2 cellular contexts compared by ENCODE assay signal in the genomic region with DNA sequence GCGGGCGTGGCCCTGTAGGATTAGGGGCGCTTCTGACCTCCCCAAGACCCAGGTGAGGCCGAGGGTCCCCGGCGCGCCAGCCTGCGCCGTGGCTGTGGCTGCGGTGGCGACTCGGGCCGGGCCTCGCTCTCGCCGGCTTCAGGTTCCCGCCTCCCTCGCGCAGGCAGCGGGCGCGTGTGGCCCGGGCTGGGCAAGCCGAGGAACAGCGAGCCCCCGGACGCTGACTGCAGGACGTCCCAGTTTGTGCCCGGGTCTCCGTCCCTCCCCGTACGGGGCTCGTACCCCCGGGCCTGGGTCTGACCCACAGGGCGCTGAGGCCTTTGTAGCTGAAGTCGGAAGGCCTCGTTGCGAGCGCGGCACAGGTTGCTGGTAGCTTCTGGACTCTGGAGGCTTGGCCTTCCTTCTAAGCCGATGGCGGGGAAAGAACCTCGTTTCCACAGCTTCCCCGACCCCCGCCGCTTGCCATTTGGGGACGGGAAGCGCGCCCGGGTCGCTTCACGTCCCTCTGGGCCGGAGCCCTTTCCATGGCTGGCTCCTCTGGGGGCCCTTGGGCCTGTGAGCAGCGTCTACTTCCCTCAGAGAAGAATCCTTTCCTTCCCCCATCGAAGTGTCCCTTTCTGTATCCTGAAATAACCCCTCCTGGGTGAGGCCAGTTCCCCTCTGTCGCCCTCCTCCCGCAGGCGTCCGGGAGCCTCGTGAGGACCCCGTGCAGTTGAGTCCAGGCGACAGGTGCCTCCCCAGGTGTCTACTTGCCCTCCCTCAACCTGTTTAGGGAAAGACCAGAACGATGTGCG.
A peak's percentile ranks its signal among the peaks of the same experiment; 100 is the strongest.
TF ChIP-seq lines count a peak whose summit lies in the region.

No MANE protein-coding gene starts in this region.

TF ChIP-seq in HepG2, 621 proteins besides CTCF, POLR2A, EP300 and RAD21:
- TF ChIP-seq ZNF605 (CRISPR knock-in tag; IDR thresholded peaks at IDR 0.05) (no peak), ZNF367 (CRISPR knock-in tag; IDR thresholded peaks at IDR 0.05; ENCODE audit: borderline replicate concordance) (no peak), TAF1 (CRISPR knock-in tag; IDR thresholded peaks at IDR 0.05) (no peak), FOXJ3 (CRISPR knock-in tag; IDR thresholded peaks at IDR 0.05; ENCODE audit: borderline replicate concordance) (no peak), STAT5B (CRISPR knock-in tag; IDR thresholded peaks at IDR 0.05) (no peak), SETDB1 (CRISPR knock-in tag; IDR thresholded peaks at IDR 0.05; ENCODE audit: borderline replicate concordance) (no peak), ATF1 (CRISPR knock-in tag; IDR thresholded peaks at IDR 0.05) (no peak), SMAD3 (CRISPR knock-in tag; IDR thresholded peaks at IDR 0.05) (no peak), TP53 (CRISPR knock-in tag; conservative IDR thresholded peaks at IDR 0.05) (no peak), ZBTB38 (CRISPR knock-in tag; IDR thresholded peaks at IDR 0.05) (no peak), ZMAT3 (CRISPR knock-in tag; conservative IDR thresholded peaks at IDR 0.05) (no peak), HNRNPL (IDR thresholded peaks at IDR 0.05; ENCODE audit: low read depth, low read length) (no peak)
- TF ChIP-seq, protein P1, sequence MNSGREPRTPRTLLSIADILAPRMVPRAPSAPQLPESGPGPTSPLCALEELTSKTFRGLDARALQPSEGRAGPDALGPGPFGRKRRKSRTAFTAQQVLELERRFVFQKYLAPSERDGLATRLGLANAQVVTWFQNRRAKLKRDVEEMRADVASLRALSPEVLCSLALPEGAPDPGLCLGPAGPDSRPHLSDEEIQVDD (CRISPR knock-in tag; IDR thresholded peaks at IDR 0.05; ENCODE audit: borderline replicate concordance), result no peak
- TF ChIP-seq, protein P2, sequence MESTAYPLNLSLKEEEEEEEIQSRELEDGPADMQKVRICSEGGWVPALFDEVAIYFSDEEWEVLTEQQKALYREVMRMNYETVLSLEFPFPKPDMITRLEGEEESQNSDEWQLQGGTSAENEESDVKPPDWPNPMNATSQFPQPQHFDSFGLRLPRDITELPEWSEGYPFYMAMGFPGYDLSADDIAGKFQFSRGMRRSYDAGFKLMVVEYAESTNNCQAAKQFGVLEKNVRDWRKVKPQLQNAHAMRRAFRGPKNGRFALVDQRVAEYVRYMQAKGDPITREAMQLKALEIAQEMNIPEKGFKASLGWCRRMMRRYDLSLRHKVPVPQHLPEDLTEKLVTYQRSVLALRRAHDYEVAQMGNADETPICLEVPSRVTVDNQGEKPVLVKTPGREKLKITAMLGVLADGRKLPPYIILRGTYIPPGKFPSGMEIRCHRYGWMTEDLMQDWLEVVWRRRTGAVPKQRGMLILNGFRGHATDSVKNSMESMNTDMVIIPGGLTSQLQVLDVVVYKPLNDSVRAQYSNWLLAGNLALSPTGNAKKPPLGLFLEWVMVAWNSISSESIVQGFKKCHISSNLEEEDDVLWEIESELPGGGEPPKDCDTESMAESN (CRISPR knock-in tag; conservative IDR thresholded peaks at IDR 0.05), result no peak
- TF ChIP-seq, protein P3, sequence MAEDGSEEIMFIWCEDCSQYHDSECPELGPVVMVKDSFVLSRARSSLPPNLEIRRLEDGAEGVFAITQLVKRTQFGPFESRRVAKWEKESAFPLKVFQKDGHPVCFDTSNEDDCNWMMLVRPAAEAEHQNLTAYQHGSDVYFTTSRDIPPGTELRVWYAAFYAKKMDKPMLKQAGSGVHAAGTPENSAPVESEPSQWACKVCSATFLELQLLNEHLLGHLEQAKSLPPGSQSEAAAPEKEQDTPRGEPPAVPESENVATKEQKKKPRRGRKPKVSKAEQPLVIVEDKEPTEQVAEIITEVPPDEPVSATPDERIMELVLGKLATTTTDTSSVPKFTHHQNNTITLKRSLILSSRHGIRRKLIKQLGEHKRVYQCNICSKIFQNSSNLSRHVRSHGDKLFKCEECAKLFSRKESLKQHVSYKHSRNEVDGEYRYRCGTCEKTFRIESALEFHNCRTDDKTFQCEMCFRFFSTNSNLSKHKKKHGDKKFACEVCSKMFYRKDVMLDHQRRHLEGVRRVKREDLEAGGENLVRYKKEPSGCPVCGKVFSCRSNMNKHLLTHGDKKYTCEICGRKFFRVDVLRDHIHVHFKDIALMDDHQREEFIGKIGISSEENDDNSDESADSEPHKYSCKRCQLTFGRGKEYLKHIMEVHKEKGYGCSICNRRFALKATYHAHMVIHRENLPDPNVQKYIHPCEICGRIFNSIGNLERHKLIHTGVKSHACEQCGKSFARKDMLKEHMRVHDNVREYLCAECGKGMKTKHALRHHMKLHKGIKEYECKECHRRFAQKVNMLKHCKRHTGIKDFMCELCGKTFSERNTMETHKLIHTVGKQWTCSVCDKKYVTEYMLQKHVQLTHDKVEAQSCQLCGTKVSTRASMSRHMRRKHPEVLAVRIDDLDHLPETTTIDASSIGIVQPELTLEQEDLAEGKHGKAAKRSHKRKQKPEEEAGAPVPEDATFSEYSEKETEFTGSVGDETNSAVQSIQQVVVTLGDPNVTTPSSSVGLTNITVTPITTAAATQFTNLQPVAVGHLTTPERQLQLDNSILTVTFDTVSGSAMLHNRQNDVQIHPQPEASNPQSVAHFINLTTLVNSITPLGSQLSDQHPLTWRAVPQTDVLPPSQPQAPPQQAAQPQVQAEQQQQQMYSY (CRISPR knock-in tag; IDR thresholded peaks at IDR 0.05), result no peak

TF ChIP-seq in endothelial cell of umbilical vein, 7 proteins besides CTCF, POLR2A, EP300 and RAD21:
- TF ChIP-seq POLR2AphosphoS5 (IDR thresholded peaks at IDR 0.05; ENCODE audit: insufficient read depth, low read depth, low read length) (no peak), EZH2 (IDR thresholded peaks at IDR 0.05; ENCODE audit: borderline replicate concordance, low read depth, low read length, severe bottlenecking) (peak; percentile 99)
